35 cellular contexts compared by ENCODE assay signal in genomic region chr3:14031271-14031670, GRCh38.
A peak's percentile ranks its signal among the peaks of the same experiment; 100 is the strongest.
DNase-seq lines count a peak whose midpoint lies in the region; ATAC-seq, FAIRE-seq and TF ChIP-seq lines count a peak whose summit lies in the region.
"Had no signal": no experiment of that assay in that cellular context is flagged by ENCODE, and none has a peak within 500 bp of the region (broad histone marks: within the 10 kb centered on the region; RNA-seq: fewer than 3 reads in every experiment).

No MANE protein-coding gene starts in this region.

- H3K36me3 Mint-ChIP-seq in activated T-helper 17 cell treated with anti-CD3 and anti-CD28 coated beads, Interleukin-2, amount 50 U/mL, for 72 hours (ENCODE audit: low read depth) = no peaks in the 10 kb centered on the region
- H3K36me3 Mint-ChIP-seq: mesothelial cell of epicardium had no signal

- no peaks in the 10 kb centered on the region for H3K4me1 ChIP-seq in upper lobe of right lung
- H3K4me1 ChIP-seq in sigmoid colon = no peaks in the 10 kb centered on the region
- H3K4me1 ChIP-seq in left ventricle myocardium inferior = no peaks in the 10 kb centered on the region
- H3K4me1 ChIP-seq: BLaER1, left lung, suprapubic skin had no signal

- peaks cover 2% of the 10 kb centered on the region for H3K9me3 Mint-ChIP-seq in activated T-helper 17 cell treated with anti-CD3 and anti-CD28 coated beads, Interleukin-2, amount 50 U/mL, for 72 hours

- intact Hi-C loops in upper lobe of right lung (cut with DNase I) (no loop called here), sigmoid colon (cut with DNase I) (no loop called here), left ventricle myocardium inferior (cut with micrococcal nuclease) (no loop called here)

- no peaks in the 10 kb centered on the region for H3K4me1 Mint-ChIP-seq in activated T-helper 17 cell treated with anti-CD3 and anti-CD28 coated beads, Interleukin-2, amount 50 U/mL, for 72 hours
- H3K4me1 Mint-ChIP-seq: mesothelial cell of epicardium; naive thymus-derived CD4-positive, alpha-beta T cell had no signal

- H3K9me3 ChIP-seq in upper lobe of right lung (peaks cover 6% of the 10 kb centered on the region), sigmoid colon (no peaks in the 10 kb centered on the region), left ventricle myocardium inferior (replicated peaks) (peaks cover 57% of the 10 kb centered on the region)

- no peak for TF ChIP-seq CTCF in foreskin fibroblast (IDR thresholded peaks at IDR 0.05; ENCODE audit: low read depth, low read length)
- no peak for TF ChIP-seq CTCF in upper lobe of right lung (IDR thresholded peaks at IDR 0.05)
- TF ChIP-seq CTCF in sigmoid colon (IDR thresholded peaks at IDR 0.05) = no peak
- no peak for TF ChIP-seq CTCF in left ventricle myocardium inferior (IDR thresholded peaks at IDR 0.05; ENCODE audit: borderline replicate concordance)

- H3K4me3 Mint-ChIP-seq in activated T-helper 17 cell treated with anti-CD3 and anti-CD28 coated beads, Interleukin-2, amount 50 U/mL, for 72 hours = no peak overlapping the region
- H3K4me3 Mint-ChIP-seq: dendritic cell treated with granulocyte-macrophage colony-stimulating factor and Interleukin-4, amounts not matched to agents 40 ng/mL and 50 ng/mL, for 4 days; HFFc6; mesothelial cell of epicardium; naive thymus-derived CD4-positive, alpha-beta T cell; T-helper 1 cell treated with Interleukin-12 subunit alpha and Interleukin-12 subunit beta and Interleukin-4 antibody, amounts not matched to agents 30 μg/mL and 1 μg/mL, for 36 hours had no signal

- peak; percentile 23 for FAIRE-seq in H54 (lab: Jason Lieb, UNC)
- FAIRE-seq: GM18507, small intestine, TTC549 had no signal

- peak; percentile 5 for DNase-seq in EH (ENCODE audit: low read depth)
- DNase-seq in H54 (ENCODE audit: insufficient read length, low spot score) = no peak
- DNase-seq in foreskin fibroblast = peak; percentile 26 to 44
- DNase-seq in upper lobe of right lung = no peak
- no peak for DNase-seq in sigmoid colon
- DNase-seq in nucleus accumbens (lab: John Stamatoyannopoulos, UW) = no peak
- no peak for DNase-seq in left ventricle myocardium inferior
- DNase-seq: activated CD4-positive, alpha-beta T cell treated with anti-CD3 and anti-CD28 coated beads, Interleukin-2, amount 50 U/mL, for 48 hours; activated CD8-positive, alpha-beta memory T cell treated with anti-CD3 and anti-CD28 coated beads, Interleukin-2, amount 50 U/mL, for 48 hours; aorta; central memory CD4-positive, alpha-beta T cell; DMS53; GF-D8; HFFc6; hypothalamus; Kasumi-1; left lung; naive thymus-derived CD4-positive, alpha-beta T cell; NCI-H1105; NCI-H2029 treated with DMSO at 0.1 percent for 48 hours; NCI-H226; NCI-H69; occipital lobe; small intestine had no signal

- H3K27ac ChIP-seq in upper lobe of right lung (no peak overlapping the region), sigmoid colon (no peak overlapping the region), left ventricle myocardium inferior (replicated peaks) (no peak overlapping the region)
- H3K27ac ChIP-seq: BLaER1, left lung, RWPE1, SK-N-MC, suprapubic skin had no signal

- no peaks in the 10 kb centered on the region for H3K36me3 ChIP-seq in upper lobe of right lung
- H3K36me3 ChIP-seq in sigmoid colon = no peaks in the 10 kb centered on the region
- H3K36me3 ChIP-seq in left ventricle myocardium inferior = no peaks in the 10 kb centered on the region
- H3K36me3 ChIP-seq: BLaER1, left lung, suprapubic skin had no signal

- no peak overlapping the region for H3K4me3 ChIP-seq in foreskin fibroblast (ENCODE audit: low read depth in 1 of 2, low read length in 2 of 2)
- no peak overlapping the region for H3K4me3 ChIP-seq in upper lobe of right lung
- no peak overlapping the region for H3K4me3 ChIP-seq in sigmoid colon
- no peak overlapping the region for H3K4me3 ChIP-seq in left ventricle myocardium inferior
- H3K4me3 ChIP-seq: BLaER1, left lung, SK-N-MC, suprapubic skin had no signal

- ATAC-seq in activated T-helper 17 cell treated with anti-CD3 and anti-CD28 coated beads, Interleukin-2, amount 50 U/mL, for 72 hours (replicated peaks) = peak; percentile 48
- no peak for ATAC-seq in upper lobe of right lung
- ATAC-seq: activated naive CD4-positive, alpha-beta T cell treated with anti-CD3 and anti-CD28 coated beads, Interleukin-2, amount 50 U/mL, for 72 hours; left lung; naive thymus-derived CD4-positive, alpha-beta T cell had no signal

- H3K27me3 Mint-ChIP-seq in activated T-helper 17 cell treated with anti-CD3 and anti-CD28 coated beads, Interleukin-2, amount 50 U/mL, for 72 hours = peaks cover 3% of the 10 kb centered on the region

- H3K27me3 ChIP-seq in upper lobe of right lung (no peaks in the 10 kb centered on the region), sigmoid colon (no peaks in the 10 kb centered on the region), left ventricle myocardium inferior (ENCODE audit: low read depth) (peaks cover 6% of the 10 kb centered on the region)
- H3K27me3 ChIP-seq: BLaER1, left lung, suprapubic skin had no signal

- no peak for TF ChIP-seq EP300 in sigmoid colon (IDR thresholded peaks at IDR 0.05)

- 57 to 64% methylated on average over 3 of the region's 3 CpGs for WGBS in sigmoid colon, 2 donors

- H3K27ac Mint-ChIP-seq in activated T-helper 17 cell treated with anti-CD3 and anti-CD28 coated beads, Interleukin-2, amount 50 U/mL, for 72 hours = no peak overlapping the region
- H3K27ac Mint-ChIP-seq: activated naive CD4-positive, alpha-beta T cell treated with anti-CD3 and anti-CD28 coated beads, Interleukin-2, amount 50 U/mL, for 72 hours; dendritic cell treated with granulocyte-macrophage colony-stimulating factor and Interleukin-4, amounts not matched to agents 40 ng/mL and 50 ng/mL, for 4 days; HFFc6; mesothelial cell of epicardium; naive thymus-derived CD4-positive, alpha-beta T cell; T-helper 1 cell treated with Interleukin-12 subunit alpha and Interleukin-12 subunit beta and Interleukin-4 antibody, amounts not matched to agents 30 μg/mL and 1 μg/mL, for 36 hours had no signal

- TF ChIP-seq POLR2A in H54 (IDR thresholded peaks at IDR 0.05; ENCODE audit: low read depth, low read length) (no peak), sigmoid colon (IDR thresholded peaks at IDR 0.05) (no peak)

Comparison
In these comparisons a context has a peak if more than half of its experiments do, and no peak if none do; other contexts are left out.
1. DNase-seq: peak in EH (single experiment) and foreskin fibroblast (2 of 2); none in H54 (single experiment), upper lobe of right lung (single experiment), sigmoid colon (single experiment), nucleus accumbens (0 of 56) and left ventricle myocardium inferior (single experiment).